Comparison of ENCODE assay signal across 24 cellular contexts in genomic region chr9:23551929-23552707, GRCh38.
"Had no signal": no experiment of that assay in that cellular context is flagged by ENCODE, and none has a peak within 500 bp of the region (broad histone marks: within the 10 kb centered on the region; RNA-seq: fewer than 3 reads in every experiment).

No MANE protein-coding gene starts in this region.

- H3K4me3 Mint-ChIP-seq: immature natural killer cell; natural killer cell; stimulated activated naive B cell treated with anti-CD40 and anti-IgM and Interleukin-4, amounts not matched to agents 10 μg/mL and 1 μg/mL and 100 μg/mL, for 72 hours; stimulated activated naive CD8-positive, alpha-beta T cell treated with anti-CD3 and anti-CD28 coated beads, Interleukin-15, Interleukin-2, amounts not matched to agents 100 ng/mL and 50 ng/mL, for 24 hours had no signal

- ATAC-seq: foreskin keratinocyte, gastroesophageal sphincter, heart right ventricle, left colon, left ventricle myocardium superior, lower lobe of right lung, natural killer cell, right cardiac atrium had no signal

- H3K36me3 Mint-ChIP-seq: immature natural killer cell; natural killer cell; stimulated activated naive B cell treated with anti-CD40 and anti-IgM and Interleukin-4, amounts not matched to agents 10 μg/mL and 1 μg/mL and 100 μg/mL, for 72 hours had no signal

- H3K4me1 ChIP-seq: esophagus muscularis mucosa, foreskin keratinocyte, gastroesophageal sphincter, heart right ventricle, lower lobe of right lung, prostate gland, spleen, tibial nerve, upper lobe of left lung, uterus had no signal

- H3K27me3 ChIP-seq: esophagus muscularis mucosa, gastroesophageal sphincter, heart right ventricle, spleen, tibial nerve, upper lobe of left lung, uterus had no signal

- H3K27ac Mint-ChIP-seq: immature natural killer cell; natural killer cell; stimulated activated naive B cell treated with anti-CD40 and anti-IgM and Interleukin-4, amounts not matched to agents 10 μg/mL and 1 μg/mL and 100 μg/mL, for 72 hours; stimulated activated naive CD8-positive, alpha-beta T cell treated with anti-CD3 and anti-CD28 coated beads, Interleukin-15, Interleukin-2, amounts not matched to agents 100 ng/mL and 50 ng/mL, for 24 hours had no signal

- H3K36me3 ChIP-seq: esophagus muscularis mucosa, gastroesophageal sphincter, heart right ventricle, lower lobe of right lung, prostate gland, spleen, thoracic aorta, tibial nerve, upper lobe of left lung, uterus had no signal

- H3K4me1 Mint-ChIP-seq: immature natural killer cell; natural killer cell; stimulated activated naive B cell treated with anti-CD40 and anti-IgM and Interleukin-4, amounts not matched to agents 10 μg/mL and 1 μg/mL and 100 μg/mL, for 72 hours had no signal

- H3K27ac ChIP-seq: esophagus muscularis mucosa, foreskin keratinocyte, gastroesophageal sphincter, heart right ventricle, lower lobe of right lung, prostate gland, skin epidermis, spleen, thoracic aorta, tibial nerve, upper lobe of left lung, uterus had no signal

- H3K4me3 ChIP-seq: esophagus muscularis mucosa, gastroesophageal sphincter, heart right ventricle, lower lobe of right lung, prostate gland, skin epidermis, spleen, thoracic aorta, tibial nerve, upper lobe of left lung, uterus had no signal

- DNase-seq: effector CD8-positive, alpha-beta T cell; foreskin keratinocyte; heart right ventricle; immature natural killer cell; islet precursor cell; kidney glomerular epithelial cell; left colon; left ventricle myocardium superior; lower lobe of right lung; natural killer cell; right cardiac atrium; spleen; stimulated activated CD4-positive, alpha-beta T cell treated with anti-CD3 and anti-CD28 coated beads, Interleukin-15, amount 100 ng/mL, for 24 hours; stimulated activated CD4-positive, alpha-beta T cell treated with anti-CD3 and anti-CD28 coated beads, Interleukin-2, amount 100 ng/mL, for 48 hours; stimulated activated naive B cell treated with anti-CD40 and anti-IgM and Interleukin-4, amounts not matched to agents 10 μg/mL and 1 μg/mL and 100 μg/mL, for 72 hours; upper lobe of left lung; uterus had no signal

- H3K9me3 ChIP-seq: esophagus muscularis mucosa, gastroesophageal sphincter, heart right ventricle, lower lobe of right lung, prostate gland, thoracic aorta, tibial nerve, upper lobe of left lung, uterus had no signal

- H3K27me3 Mint-ChIP-seq: stimulated activated naive B cell treated with anti-CD40 and anti-IgM and Interleukin-4, amounts not matched to agents 10 μg/mL and 1 μg/mL and 100 μg/mL, for 72 hours had no signal
